In genomic region chr6:96066376-96066775, GRCh38 we compare ENCODE assay signal across 20 cellular contexts. TPM values are rescaled to one million over a fixed set of nuclear protein-coding genes. Genes with fewer than 3 reads are reported as not detected.
DNase-seq lines count a peak whose midpoint lies in the region; ATAC-seq and TF ChIP-seq lines count a peak whose summit lies in the region.
"Had no signal": no experiment of that assay in that cellular context is flagged by ENCODE, and none has a peak within 500 bp of the region (broad histone marks: within the 10 kb centered on the region; RNA-seq: fewer than 3 reads in every experiment).

No MANE protein-coding gene starts in this region.

- H3K4me3 ChIP-seq in thyroid gland (replicated peaks in 1 of 3) = no peak overlapping the region
- H3K4me3 ChIP-seq: A549, HAP-1 had no signal

- intact Hi-C loops in thyroid gland (cut with DNase I) = no loop called here

- no peaks in the 10 kb centered on the region for H3K27me3 ChIP-seq in thyroid gland

- no peak for ATAC-seq in GM18517 (IDR thresholded peaks at IDR 0.05; ENCODE audit: unreplicated experiment)
- ATAC-seq: A549 had no signal

- no peaks in the 10 kb centered on the region for H3K4me1 ChIP-seq in thyroid gland
- H3K4me1 ChIP-seq: A549, HAP-1 had no signal

- H3K36me3 ChIP-seq in thyroid gland = no peaks in the 10 kb centered on the region
- H3K36me3 ChIP-seq: HAP-1 had no signal

- WGBS in thyroid gland, 2 donors = 94 to 100% methylated on average over 1 of the region's 1 CpG

- no peak for TF ChIP-seq POLR2A in thyroid gland (IDR thresholded peaks at IDR 0.05)

- DNase-seq in NCI-H2171 treated with DMSO at 0.1 percent for 48 hours (lab: John Stamatoyannopoulos, UW) (peak; percentile 6), NCI-H2171 (lab: John Stamatoyannopoulos, UW) (no peak), NCI-H69 (lab: John Stamatoyannopoulos, UW) (peak; percentile 17), SW480 (ENCODE audit: low spot score) (peak; percentile 3), HuH-7.5 (ENCODE audit: low spot score) (no peak), thyroid gland (no peak)
- DNase-seq: 8988T; C1 segment of cervical spinal cord; Calu3; CD4-positive, alpha-beta memory T cell; COR-L47; DMS53; DMS79 treated with DMSO at 0.1 percent for 48 hours; GF-D8; GOT3; HFFc6 had no signal

- no peak for TF ChIP-seq CTCF in thyroid gland (IDR thresholded peaks at IDR 0.05)

- H3K9me3 ChIP-seq in thyroid gland = no peaks in the 10 kb centered on the region
- H3K9me3 ChIP-seq: A549, HAP-1 had no signal

- H3K27ac ChIP-seq in thyroid gland = no peak overlapping the region
- H3K27ac ChIP-seq: A549 had no signal

RNA-seq across cellular contexts. Expression of gene FUT9, which starts 50.6 kb away (rescaled TPM):
- total RNA-seq in thyroid gland = not detected
- total RNA-seq: CD4-positive, alpha-beta memory T cell; G401; HFFc6 had no signal

Comparison
In these comparisons a context has a peak if more than half of its experiments do, and no peak if none do; other contexts are left out.
1. DNase-seq: peak in NCI-H2171 treated with DMSO at 0.1 percent for 48 hours (single experiment), NCI-H69 (single experiment) and SW480 (single experiment); none in NCI-H2171 (single experiment), HuH-7.5 (single experiment) and thyroid gland (0 of 2).